In genomic region chr7:729154-730000, GRCh38 we compare ENCODE assay signal across 1 cellular context.
TF ChIP-seq lines count a peak whose summit lies in the region.

No MANE protein-coding gene starts in this region.

TF ChIP-seq in IMR-90, 13 proteins besides CTCF, POLR2A, EP300 and RAD21:
- TF ChIP-seq MAZ (IDR thresholded peaks at IDR 0.05; ENCODE audit: borderline replicate concordance, low read depth, low read length) (no peak), CHD1 (IDR thresholded peaks at IDR 0.05; ENCODE audit: low read depth, low read length) (no peak), MXI1 (IDR thresholded peaks at IDR 0.05; ENCODE audit: borderline replicate concordance, low read depth, low read length) (no peak), USF2 (IDR thresholded peaks at IDR 0.05; ENCODE audit: low read depth, low read length) (no peak), RCOR1 (IDR thresholded peaks at IDR 0.05; ENCODE audit: insufficient replicate concordance, low read length) (no peak), NFE2L2 (IDR thresholded peaks at IDR 0.05; ENCODE audit: low read depth, low read length) (no peak), CEBPB (IDR thresholded peaks at IDR 0.05; ENCODE audit: low read depth, low read length) (no peak), BHLHE40 (IDR thresholded peaks at IDR 0.05; ENCODE audit: low read depth, low read length) (no peak), MAFK (IDR thresholded peaks at IDR 0.05; ENCODE audit: low read depth, low read length) (no peak), RFX5 (IDR thresholded peaks at IDR 0.05; ENCODE audit: low read depth, low read length) (no peak), ELK1 (IDR thresholded peaks at IDR 0.05; ENCODE audit: borderline replicate concordance, low read depth, low read length) (no peak), SMC3 (IDR thresholded peaks at IDR 0.05; ENCODE audit: low read depth, low read length) (no peak), FOS (IDR thresholded peaks at IDR 0.05; ENCODE audit: low read depth, low read length) (no peak)
